ENCODE assay signal across 17 cellular contexts in genomic region chr1:246726255-246726679, GRCh38. TPM values are rescaled to one million over a fixed set of nuclear protein-coding genes. Genes with fewer than 3 reads are reported as not detected.
DNase-seq lines count a peak whose midpoint lies in the region; ATAC-seq and TF ChIP-seq lines count a peak whose summit lies in the region.
"Had no signal": no experiment of that assay in that cellular context is flagged by ENCODE, and none has a peak within 500 bp of the region (broad histone marks: within the 10 kb centered on the region; RNA-seq: fewer than 3 reads in every experiment).

No MANE protein-coding gene starts in this region.

- intact Hi-C loops in CD4-positive, alpha-beta T cell (cut with DNase I, micrococcal nuclease) = no loop called here
- intact Hi-C loops in spleen (cut with DNase I; ENCODE audit: low total_unique reads) = no loop called here

- no peak for TF ChIP-seq EP300 in gastroesophageal sphincter (IDR thresholded peaks at IDR 0.05)

- no peak for DNase-seq in CD4-positive, alpha-beta T cell
- peak; percentile 46 for DNase-seq in NOMO-1 treated with DMSO at 0.1 percent for 48 hours (lab: John Stamatoyannopoulos, UW; ENCODE audit: unreplicated experiment)
- DNase-seq in pons (ENCODE audit: low spot score) = peak; percentile 23
- DNase-seq in spleen = no peak
- DNase-seq in activated CD8-positive, alpha-beta memory T cell treated with anti-CD3 and anti-CD28 coated beads for 24 hours = no peak
- no peak for DNase-seq in activated CD8-positive, alpha-beta memory T cell treated with anti-CD3 and anti-CD28 coated beads, Interleukin-2, amount 50 U/mL, for 4 hours
- DNase-seq: activated CD4-positive, alpha-beta T cell treated with anti-CD3 and anti-CD28 coated beads, Interleukin-2, amount 50 U/mL, for 48 hours; activated naive CD4-positive, alpha-beta T cell treated with anti-CD3 and anti-CD28 coated beads, Interleukin-2, amount 50 U/mL, for 16 hours; CD4-positive, CD25-positive, alpha-beta regulatory T cell; cerebellar nuclear complex; GDM1; NCI-H1092; NCI-H2171 treated with DMSO at 0.1 percent for 48 hours; stimulated activated CD4-positive, alpha-beta T cell treated with anti-CD3 and anti-CD28 coated beads, Interleukin-2, amount 100 ng/mL, for 24 hours had no signal

- no peak overlapping the region for H3K27ac Mint-ChIP-seq in CD4-positive, alpha-beta T cell
- H3K27ac Mint-ChIP-seq: CD4-positive, CD25-positive, alpha-beta regulatory T cell; T-helper 1 cell treated with Interleukin-12 subunit alpha and Interleukin-12 subunit beta and Interleukin-4 antibody, amounts not matched to agents 30 μg/mL and 1 μg/mL, for 36 hours had no signal

- whole genome bisulfite sequencing in gastroesophageal sphincter (ENCODE audit: low coverage in 1 of 2), 2 donors = 65 to 81% methylated on average over 4 of the region's 4 CpGs
- 49 to 74% (median 59%) methylated on average over 4 of the region's 4 CpGs for whole genome bisulfite sequencing in spleen, 5 donors

- H3K27me3 Mint-ChIP-seq in CD4-positive, alpha-beta T cell = peaks cover 9% of the 10 kb centered on the region

- peaks cover 5% of the 10 kb centered on the region for H3K9me3 ChIP-seq in CD4-positive, alpha-beta T cell (ENCODE audit: control insufficient read depth, low read length)
- H3K9me3 ChIP-seq in gastroesophageal sphincter (peaks cover 0 to 8% (median 0%) of the 10 kb centered on the region in 3 donors), spleen (peaks cover 0 to 23% (median 14%) of the 10 kb centered on the region in 8 donors)

- peaks cover 11% of the 10 kb centered on the region for H3K4me1 Mint-ChIP-seq in CD4-positive, alpha-beta T cell (ENCODE audit: low read depth)

- H3K36me3 Mint-ChIP-seq in CD4-positive, alpha-beta T cell (ENCODE audit: low read depth) = peaks cover 45% of the 10 kb centered on the region

- H3K36me3 ChIP-seq in gastroesophageal sphincter (peaks cover 0 to 45% of the 10 kb centered on the region in 2 donors), spleen (peaks cover 0 to 45% (median 27%) of the 10 kb centered on the region in 6 donors)

- no peak for TF ChIP-seq POLR2A in gastroesophageal sphincter (IDR thresholded peaks at IDR 0.05)
- no peak for TF ChIP-seq POLR2A in spleen (IDR thresholded peaks at IDR 0.05)

- H3K9me3 Mint-ChIP-seq in CD4-positive, alpha-beta T cell = peaks cover 16% of the 10 kb centered on the region

- H3K4me1 ChIP-seq in gastroesophageal sphincter (peaks cover 0 to 27% (median 3%) of the 10 kb centered on the region in 3 donors), spleen (peaks cover 3 to 42% (median 22%) of the 10 kb centered on the region in 6 donors)

- H3K27me3 ChIP-seq in CD4-positive, alpha-beta T cell (ENCODE audit: control insufficient read depth, insufficient read depth, low read length) = peaks cover 5% of the 10 kb centered on the region
- H3K27me3 ChIP-seq in gastroesophageal sphincter = no peaks in the 10 kb centered on the region
- no peaks in the 10 kb centered on the region for H3K27me3 ChIP-seq in spleen (replicated peaks in 1 of 7)

- ATAC-seq in CD4-positive, alpha-beta T cell (ENCODE audit: poor library complexity) = no peak
- peak; percentile 19 for ATAC-seq in gastroesophageal sphincter
- no peak for ATAC-seq in HG03354 (IDR thresholded peaks at IDR 0.05; ENCODE audit: poor library complexity, severe bottlenecking, unreplicated experiment)

- CTCF ChIA-PET in CD4-positive, alpha-beta T cell (lab: Charles Lee) = no interaction called here

- no peak for TF ChIP-seq CTCF in CD4-positive, alpha-beta T cell (IDR thresholded peaks at IDR 0.05)
- TF ChIP-seq CTCF in gastroesophageal sphincter (IDR thresholded peaks at IDR 0.05) (no peak), spleen (IDR thresholded peaks at IDR 0.05 in 8 of 11, conservative IDR thresholded peaks at IDR 0.05 in 3 of 11) (no peak)

- no peak overlapping the region for H3K4me3 ChIP-seq in gastroesophageal sphincter
- H3K4me3 ChIP-seq in spleen = no peak overlapping the region

- POLR2A ChIA-PET in CD4-positive, alpha-beta T cell (lab: Charles Lee) = no interaction called here

- no peak overlapping the region for H3K27ac ChIP-seq in CD4-positive, alpha-beta T cell (ENCODE audit: low read depth, low read length)
- H3K27ac ChIP-seq in gastroesophageal sphincter (peak overlapping the region in 3 of 4 donors; percentile 81 to 91 (median 86)), spleen (peak overlapping the region in 3 of 8 donors; percentile 21 to 52 (median 33))

- peak overlapping the region; percentile 91 for H3K4me3 Mint-ChIP-seq in CD4-positive, alpha-beta T cell
- H3K4me3 Mint-ChIP-seq: T-helper 1 cell treated with Interleukin-12 subunit alpha and Interleukin-12 subunit beta and Interleukin-4 antibody, amounts not matched to agents 30 μg/mL and 1 μg/mL, for 36 hours had no signal

RNA-seq across cellular contexts. Expression of gene SCCPDH, which starts 2.1 kb away (rescaled TPM):
- total RNA-seq in CD4-positive, alpha-beta T cell = 1 to 10 TPM; 2.3 to 2.6 TPM
- total RNA-seq in gastroesophageal sphincter (10 to 100 TPM; 21.3 to 32.2 (median 23.1) TPM), spleen (10 to 100 TPM in 6 of 7 donors, 1 to 10 TPM in 1; 9.3 to 15.8 (median 14.5) TPM)
- polyA plus RNA-seq in spleen = 10 to 100 TPM in 2 of 3 donors, 1 to 10 TPM in 1; 6.8 to 11.6 (median 10.3) TPM

Comparison
In these comparisons a context has a peak if more than half of its experiments do, and no peak if none do; other contexts are left out.
1. DNase-seq: peak in NOMO-1 treated with DMSO at 0.1 percent for 48 hours (single experiment) and pons (single experiment); none in CD4-positive, alpha-beta T cell (0 of 10), spleen (single experiment), activated CD8-positive, alpha-beta memory T cell treated with anti-CD3 and anti-CD28 coated beads for 24 hours (single experiment) and activated CD8-positive, alpha-beta memory T cell treated with anti-CD3 and anti-CD28 coated beads, Interleukin-2, amount 50 U/mL, for 4 hours (single experiment).